ENCODE assay signal across 24 cellular contexts in the genomic region with DNA sequence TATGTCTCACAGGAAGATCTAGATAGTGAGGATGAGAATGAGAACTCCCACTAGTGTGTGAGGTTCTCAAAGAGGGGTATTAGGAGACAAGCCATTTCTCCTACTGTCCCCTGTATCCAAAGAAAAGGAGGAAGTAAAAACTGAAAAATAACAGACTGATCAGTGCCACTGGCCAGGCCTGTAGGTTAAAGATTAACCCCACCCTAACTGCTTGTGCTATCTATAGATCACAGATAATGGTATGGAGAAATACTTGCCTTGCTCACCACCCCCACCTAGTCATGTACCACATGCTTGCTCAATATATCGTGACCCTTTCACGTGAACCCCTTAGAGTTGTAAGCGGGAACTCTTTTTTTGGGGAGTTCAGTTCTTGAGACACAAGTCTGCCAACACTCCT.
"Had no signal": no experiment of that assay in that cellular context is flagged by ENCODE, and none has a peak within 500 bp of the region (broad histone marks: within the 10 kb centered on the region; RNA-seq: fewer than 3 reads in every experiment).

No MANE protein-coding gene starts in this region.

- DNase-seq: activated CD4-positive, alpha-beta memory T cell treated with anti-CD3 and anti-CD28 coated beads for 36 hours; activated CD4-positive, alpha-beta T cell treated with anti-CD3 and anti-CD28 coated beads, Interleukin-2, amount 10 ng/mL, durations not matched to agents 7 days and 5 days; activated CD4-positive, CD25-positive, alpha-beta regulatory T cell; activated CD8-positive, alpha-beta memory T cell treated with anti-CD3 and anti-CD28 coated beads for 24 hours; activated effector memory CD4-positive, alpha-beta T cell treated with anti-CD3 and anti-CD28 coated beads, Interleukin-2, amount 50 U/mL, for 16 hours; activated naive CD4-positive, alpha-beta T cell treated with Interleukin-2 at 50 U/mL for 16 hours; activated naive CD8-positive, alpha-beta T cell treated with anti-CD3 and anti-CD28 coated beads, Interleukin-2, amount 50 U/mL, for 24 hours; activated T-cell treated with anti-CD3 and anti-CD28 coated beads, Interleukin-2, amount 50 U/mL, for 4 hours; amniotic stem cell; body of pancreas; central memory CD4-positive, alpha-beta T cell; NCI-H1105 treated with DMSO at 0.1 percent for 48 hours; NCI-H1436 treated with DMSO at 0.1 percent for 48 hours; NCI-H187; NCI-H2081; NCI-H510A treated with DMSO at 0.1 percent for 48 hours; NCI-H69; NK-92 treated with Interleukin-12 subunit alpha and Interleukin-12 subunit beta, amount 100 ng/mL, for 24 hours; PC-9; SHP77 treated with DMSO at 0.1 percent for 48 hours; T-cell; T-helper 2 cell; T1000 had no signal

- ATAC-seq: activated naive CD4-positive, alpha-beta T cell treated with anti-CD3 and anti-CD28 coated beads, Interleukin-2, amount 50 U/mL, for 72 hours; activated naive CD8-positive, alpha-beta T cell treated with anti-CD3 and anti-CD28 coated beads, Interleukin-2, amount 50 U/mL, for 24 hours; activated T-cell treated with anti-CD3 and anti-CD28 coated beads, Interleukin-2, amount 50 U/mL, for 4 hours; body of pancreas; T-cell had no signal
